In the genomic region with DNA sequence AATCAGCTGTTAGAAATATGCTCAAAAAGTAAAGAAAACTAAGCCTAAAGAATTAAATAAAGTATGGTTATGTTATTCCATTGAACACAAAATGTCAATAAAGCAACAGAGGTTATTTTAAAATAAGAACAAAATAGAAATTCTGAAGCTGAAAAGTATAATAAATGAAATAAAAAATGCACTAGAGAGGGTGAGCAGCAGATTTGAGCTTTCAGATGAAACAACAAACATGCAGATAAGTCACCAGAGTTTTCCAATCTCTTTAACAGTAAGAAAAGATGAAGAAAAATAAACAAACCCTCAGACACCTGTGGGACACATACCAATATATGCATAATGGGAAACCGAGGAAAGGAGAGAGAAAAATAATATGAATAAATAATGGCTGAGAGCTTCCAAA, we compare ENCODE assay signal across 27 cellular contexts.
"Had no signal": no experiment of that assay in that cellular context is flagged by ENCODE, and none has a peak within 500 bp of the region (broad histone marks: within the 10 kb centered on the region; RNA-seq: fewer than 3 reads in every experiment).

No MANE protein-coding gene starts in this region.

- H3K36me3 ChIP-seq: neural progenitor cell, ovary, spleen, suprapubic skin, tibial artery, transverse colon, upper lobe of right lung, uterus had no signal

- DNase-seq: natural killer cell; occipital lobe; ovary; psoas muscle; right cardiac atrium; spleen; stimulated activated CD4-positive, alpha-beta T cell treated with anti-CD3 and anti-CD28 coated beads, Interleukin-12 subunit alpha, Interleukin-12 subunit beta, amount 100 ng/mL, for 4 hours; stimulated activated CD4-positive, alpha-beta T cell treated with anti-CD3 and anti-CD28 coated beads, Interleukin-1b, Interleukin-23, amount 100 ng/mL, for 48 hours; stimulated activated CD4-positive, alpha-beta T cell treated with anti-CD3 and anti-CD28 coated beads, Interleukin-4, amount 100 ng/mL, for 1 hour; stimulated activated CD4-positive, alpha-beta T cell treated with anti-CD3 and anti-CD28 coated beads, Interleukin-4, amount 100 ng/mL, for 4 hours; stimulated activated CD8-positive, alpha-beta memory T cell treated with anti-CD3 and anti-CD28 coated beads, Interleukin-4, amount 100 ng/mL, for 48 hours; stimulated activated naive CD4-positive, alpha-beta T cell; stimulated activated naive CD8-positive, alpha-beta T cell treated with anti-CD3 and anti-CD28 coated beads, Interleukin-15, amount 100 ng/mL, for 72 hours; stimulated activated naive CD8-positive, alpha-beta T cell treated with anti-CD3 and anti-CD28 coated beads, Interleukin-15, Interleukin-2, amounts not matched to agents 100 U/mL and 50 U/mL, for 24 hours; substantia nigra; testis; tibial artery; transverse colon; upper lobe of right lung; uterus had no signal

- H3K27me3 ChIP-seq: neural progenitor cell, ovary, testis, tibial artery, transverse colon, upper lobe of right lung, uterus had no signal

- H3K4me1 ChIP-seq: neural progenitor cell, parathyroid adenoma, psoas muscle, spleen, suprapubic skin, testis, tibial artery, transverse colon, upper lobe of right lung, uterus had no signal

- H3K9me3 ChIP-seq: ovary, suprapubic skin, testis had no signal

- H3K4me3 ChIP-seq: neural progenitor cell, ovary, psoas muscle, skin epidermis, smooth muscle cell, spleen, suprapubic skin, testis, tibial artery, transverse colon, upper lobe of right lung, uterus had no signal

- H2AFZ ChIP-seq: neural progenitor cell, parathyroid adenoma had no signal

- H3K79me2 ChIP-seq: parathyroid adenoma had no signal

- H3K9ac ChIP-seq: neural progenitor cell, parathyroid adenoma had no signal

- ATAC-seq: natural killer cell; psoas muscle; right cardiac atrium; sciatic nerve; stimulated activated memory B cell treated with anti-CD40 and anti-IgM and Interleukin-4, amounts not matched to agents 10 μg/mL and 1 μg/mL and 100 μg/mL, for 72 hours; stimulated activated naive CD8-positive, alpha-beta T cell treated with anti-CD3 and anti-CD28 coated beads, Interleukin-15, amount 100 ng/mL, for 72 hours; stimulated activated naive CD8-positive, alpha-beta T cell treated with anti-CD3 and anti-CD28 coated beads, Interleukin-15, Interleukin-2, amounts not matched to agents 100 U/mL and 50 U/mL, for 24 hours; upper lobe of right lung had no signal

- H3K4me2 ChIP-seq: neural progenitor cell, smooth muscle cell had no signal

- H3K27ac ChIP-seq: neural progenitor cell, ovary, parathyroid adenoma, psoas muscle, skin epidermis, spleen, suprapubic skin, testis, tibial artery, transverse colon, upper lobe of right lung, uterus had no signal
